18 cellular contexts compared by ENCODE assay signal in the genomic region with DNA sequence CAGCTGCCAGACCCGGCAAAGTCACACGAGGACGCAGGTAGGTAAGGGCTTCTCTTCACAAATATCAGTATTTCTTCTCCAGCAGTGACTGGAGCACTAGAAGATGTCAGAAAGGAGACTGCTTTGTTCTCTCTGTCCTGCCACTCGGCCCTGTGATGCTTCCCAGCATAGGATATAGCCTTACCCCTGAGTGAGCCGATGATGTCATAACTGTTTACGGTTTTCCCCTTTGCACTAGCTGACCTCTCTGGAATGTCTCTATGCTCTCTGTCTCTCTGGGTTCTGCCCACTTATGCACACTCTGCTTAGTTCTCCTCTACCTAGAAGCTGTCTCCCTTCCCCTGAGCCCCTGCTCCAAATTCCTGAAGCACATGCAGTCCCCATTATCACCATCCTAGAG.
A peak's percentile ranks its signal among the peaks of the same experiment; 100 is the strongest.
DNase-seq lines count a peak whose midpoint lies in the region; ATAC-seq and TF ChIP-seq lines count a peak whose summit lies in the region.
"Had no signal": no experiment of that assay in that cellular context is flagged by ENCODE, and none has a peak within 500 bp of the region (broad histone marks: within the 10 kb centered on the region; RNA-seq: fewer than 3 reads in every experiment).

No MANE protein-coding gene starts in this region.

- peak; percentile 27 for DNase-seq in EL
- peak; percentile 2 for DNase-seq in HK-2 (ENCODE audit: unreplicated experiment)
- peak; percentile 35 for DNase-seq in coronary artery (ENCODE audit: low spot score)
- DNase-seq in mesenchymal stem cell = peak; percentile 7
- no peak for DNase-seq in Ammon's horn (ENCODE audit: low spot score)
- DNase-seq in sciatic nerve (ENCODE audit: low spot score) = no peak
- no peak for DNase-seq in ovary
- DNase-seq: activated naive CD4-positive, alpha-beta T cell treated with anti-CD3 and anti-CD28 coated beads, Interleukin-2, amount 10 ng/mL, durations not matched to agents 7 days and 5 days; caudate nucleus; DND-41; glutamatergic neuron; kidney glomerular epithelial cell; MG63; NCI-H187; NCI-H748 treated with DMSO at 0.1 percent for 48 hours had no signal

- H3K36me3 ChIP-seq in mesenchymal stem cell (ENCODE audit: control insufficient read depth in 1 of 2, insufficient read depth in 2 of 2, low read depth in 1 of 2, low read length in 2 of 2) (no peaks in the 10 kb centered on the region), ovary (no peaks in the 10 kb centered on the region)
- H3K36me3 ChIP-seq: MG63 had no signal

- H3K18ac ChIP-seq in mesenchymal stem cell (ENCODE audit: low read depth in 1 of 2, low read length in 2 of 2) = no peak overlapping the region

- peaks cover 18 to 23% of the 10 kb centered on the region in 2 experiments for H3K27me3 ChIP-seq in mesenchymal stem cell (ENCODE audit: control insufficient read depth in 1 of 2, insufficient read depth in 1 of 2, low read length in 2 of 2)
- H3K27me3 ChIP-seq in ovary = no peaks in the 10 kb centered on the region
- H3K27me3 ChIP-seq: MG63 had no signal

- no peak overlapping the region for H2BK12ac ChIP-seq in mesenchymal stem cell (ENCODE audit: low read length in 2 of 2)

- H3K9ac ChIP-seq in mesenchymal stem cell (ENCODE audit: low read length) = no peak overlapping the region

- no peak overlapping the region for H3K4ac ChIP-seq in mesenchymal stem cell (ENCODE audit: low read depth in 1 of 2, low read length in 2 of 2)

- no peak overlapping the region for H2BK15ac ChIP-seq in mesenchymal stem cell (ENCODE audit: low read depth, poor library complexity, severe bottlenecking)

- intact Hi-C loops in sciatic nerve (cut with DNase I) = no loop called here
- intact Hi-C loops in ovary (cut with DNase I) = no loop called here

- no peak overlapping the region for H3K4me2 ChIP-seq in mesenchymal stem cell (ENCODE audit: low read length, poor library complexity, severe bottlenecking)

- H3K14ac ChIP-seq in mesenchymal stem cell (ENCODE audit: low read length in 2 of 2) = no peak overlapping the region

- no peak for TF ChIP-seq EP300 in ovary (IDR thresholded peaks at IDR 0.05)

- H3K4me3 ChIP-seq in coronary artery (no peak overlapping the region), mesenchymal stem cell (ENCODE audit: insufficient read depth in 1 of 2, low read depth in 1 of 2, low read length in 2 of 2) (no peak overlapping the region), ovary (no peak overlapping the region)
- H3K4me3 ChIP-seq: MG63 had no signal

- ATAC-seq in sciatic nerve = no peak
- ATAC-seq in HG03097 (IDR thresholded peaks at IDR 0.05; ENCODE audit: low FRiP score, unreplicated experiment) = no peak
- ATAC-seq: activated CD4-positive, CD25-positive, alpha-beta regulatory T cell treated with anti-CD3 and anti-CD28 coated beads, Interleukin-2, amount 50 U/mL, for 24 hours had no signal

- H3K9me3 ChIP-seq in mesenchymal stem cell (ENCODE audit: control insufficient read depth, low read length) (no peaks in the 10 kb centered on the region), ovary (no peaks in the 10 kb centered on the region)
- H3K9me3 ChIP-seq: MG63 had no signal

- TF ChIP-seq CTCF in coronary artery (IDR thresholded peaks at IDR 0.05) (no peak), ovary (IDR thresholded peaks at IDR 0.05) (no peak)

- H4K91ac ChIP-seq in mesenchymal stem cell (ENCODE audit: low read length) = no peak overlapping the region

- H3K4me1 ChIP-seq in mesenchymal stem cell (ENCODE audit: control insufficient read depth, insufficient read depth, low read depth, low read length) = peaks cover 4% of the 10 kb centered on the region
- H3K4me1 ChIP-seq in ovary (ENCODE audit: insufficient read depth) = no peaks in the 10 kb centered on the region

- H3K79me1 ChIP-seq in mesenchymal stem cell (replicated peaks; ENCODE audit: low read length, poor library complexity, severe bottlenecking) = no peaks in the 10 kb centered on the region

- H2BK120ac ChIP-seq in mesenchymal stem cell (ENCODE audit: low read depth, low read length) = no peak overlapping the region

- 53% methylated on average over 6 of the region's 6 CpGs for WGBS in mesenchymal stem cell
- WGBS in ovary, 3 donors = 21 to 38% (median 21%) methylated on average over 6 of the region's 6 CpGs

- H2BK5ac ChIP-seq in mesenchymal stem cell (ENCODE audit: low read depth, low read length, poor library complexity, severe bottlenecking) = no peak overlapping the region

- no peak overlapping the region for H2AFZ ChIP-seq in mesenchymal stem cell (ENCODE audit: low read depth, low read length)

- H2AK5ac ChIP-seq in mesenchymal stem cell (ENCODE audit: low read length, severe bottlenecking) = no peak overlapping the region

- no peak overlapping the region for H3K23ac ChIP-seq in mesenchymal stem cell (ENCODE audit: low read length in 2 of 2)

- no peak for TF ChIP-seq POLR2A in ovary (IDR thresholded peaks at IDR 0.05)

- H4K8ac ChIP-seq in mesenchymal stem cell (ENCODE audit: low read length) = no peak overlapping the region

- H3K27ac ChIP-seq in coronary artery (no peak overlapping the region), mesenchymal stem cell (ENCODE audit: low read length, poor library complexity, severe bottlenecking) (no peak overlapping the region), ovary (no peak overlapping the region)
- H3K27ac ChIP-seq: C4-2B had no signal

Comparison
In these comparisons a context has a peak if more than half of its experiments do, and no peak if none do; other contexts are left out.
1. DNase-seq: peak in EL (single experiment), HK-2 (single experiment), coronary artery (single experiment) and mesenchymal stem cell (single experiment); none in Ammon's horn (single experiment), sciatic nerve (single experiment) and ovary (0 of 5).